23 cellular contexts compared by ENCODE assay signal in the genomic region with DNA sequence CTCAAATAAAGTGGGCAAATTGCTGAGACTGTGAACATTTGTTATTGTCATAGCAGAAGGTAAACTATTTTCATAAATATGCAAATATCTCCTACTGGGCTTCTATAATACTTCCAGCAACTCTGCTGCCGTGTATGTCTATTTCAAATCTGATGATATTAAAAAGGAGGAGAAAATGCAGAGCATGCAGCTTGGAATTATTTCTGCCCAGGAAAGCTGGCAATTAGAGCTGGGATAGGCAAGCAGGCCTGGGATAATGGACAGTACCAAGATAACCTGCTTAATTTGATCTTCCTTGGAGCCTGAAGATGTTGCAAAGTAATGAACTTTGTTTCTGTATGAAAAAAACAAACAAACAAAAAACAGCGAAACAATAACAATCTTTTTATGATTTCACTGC.
"Had no signal": no experiment of that assay in that cellular context is flagged by ENCODE, and none has a peak within 500 bp of the region (broad histone marks: within the 10 kb centered on the region; RNA-seq: fewer than 3 reads in every experiment).

No MANE protein-coding gene starts in this region.

- H3K9me3 ChIP-seq: esophagus squamous epithelium, gastrocnemius medialis, heart right ventricle, left lung, lower lobe of right lung, mucosa of descending colon had no signal

- H3K27me3 ChIP-seq: esophagus squamous epithelium, gastrocnemius medialis, heart right ventricle, left lung had no signal

- H3K36me3 ChIP-seq: esophagus squamous epithelium, gastrocnemius medialis, heart right ventricle, left lung, lower lobe of right lung had no signal

- DNase-seq: cortex of kidney; effector CD8-positive, alpha-beta T cell; effector memory CD8-positive, alpha-beta T cell; endodermal cell; erythroblast; esophagus squamous epithelium; foreskin fibroblast; foreskin melanocyte; gastrocnemius medialis; glutamatergic neuron; head of caudate nucleus; heart right ventricle; hippocampal formation; left cardiac atrium; left lung; left ventricle myocardium superior; lower lobe of right lung; mesenchymal stem cell; mucosa of descending colon; naive B cell; naive thymus-derived CD8-positive, alpha-beta T cell had no signal

- ATAC-seq: effector memory CD8-positive, alpha-beta T cell; esophagus mucosa; gastrocnemius medialis; heart right ventricle; left cardiac atrium; left lung; left ventricle myocardium superior; lower lobe of right lung; mucosa of descending colon; naive thymus-derived CD8-positive, alpha-beta T cell had no signal

- H3K4me3 ChIP-seq: esophagus squamous epithelium, gastrocnemius medialis, heart right ventricle, left lung, lower lobe of right lung, mucosa of descending colon had no signal

- H3K4me1 ChIP-seq: esophagus squamous epithelium, gastrocnemius medialis, left lung, lower lobe of right lung had no signal

- H3K27ac ChIP-seq: epithelial cell of prostate, esophagus squamous epithelium, gastrocnemius medialis, heart right ventricle, left lung, lower lobe of right lung had no signal
